Comparison of ENCODE assay signal across 8 cellular contexts in genomic region chr9:16869961-16870605, GRCh38. TPM values are rescaled to one million over a fixed set of nuclear protein-coding genes. Genes with fewer than 3 reads are reported as not detected.
DNase-seq lines count a peak whose midpoint lies in the region; ATAC-seq and TF ChIP-seq lines count a peak whose summit lies in the region.

No MANE protein-coding gene starts in this region.

- H3K27ac ChIP-seq in AG04450 (ENCODE audit: low read depth, low read length) (peak overlapping the region; percentile 69), KMS-11 (no peak overlapping the region)

- peaks cover 5% of the 10 kb centered on the region for H3K4me1 ChIP-seq in KMS-11 (ENCODE audit: low read depth, poor library complexity, severe bottlenecking)

- POLR2A ChIA-PET in AG04450 (lab: Yijun Ruan, JAX), result interaction anchor here (1.2 to 4.4 kb wide), 3 partner anchors 15 to 142 kb away, joined by 3 to 22 read pairs (median 4); no protein-coding TSS in a partner anchor

- peak overlapping the region; percentile 86 for H3K4me2 ChIP-seq in KMS-11

- no peak for DNase-seq in AG04450 (ENCODE audit: low read depth, low spot score)
- DNase-seq in myocyte (ENCODE audit: low read depth), result peak; percentile 41
- DNase-seq in stimulated activated CD4-positive, alpha-beta T cell treated with anti-CD3 and anti-CD28 coated beads, Interleukin-2, amount 100 ng/mL, for 24 hours, result no peak
- DNase-seq in stimulated activated CD4-positive, alpha-beta T cell treated with anti-CD3 and anti-CD28 coated beads, Interleukin-4, amount 100 ng/mL, for 1 hour, result no peak
- no peak for DNase-seq in SW480 (ENCODE audit: low spot score)

- H3K79me2 ChIP-seq in KMS-11 (ENCODE audit: insufficient read depth, low read depth), result no peaks in the 10 kb centered on the region

- H3K27me3 ChIP-seq in AG04450 (ENCODE audit: control insufficient read depth, insufficient read depth, low read length) (no peaks in the 10 kb centered on the region), KMS-11 (ENCODE audit: insufficient read depth, low read depth) (no peaks in the 10 kb centered on the region)

- CTCF ChIA-PET in AG04450 (lab: Charles Lee), result interaction anchor here (0.6 to 1.0 kb wide), 3 partner anchors 193 to 607 kb away, joined by 3 to 5 read pairs (median 4); no protein-coding TSS in a partner anchor

- H3K4me3 ChIP-seq in AG04450 (ENCODE audit: low read depth, low read length) (peak overlapping the region; percentile 80), KMS-11 (IDR thresholded peaks at IDR 0.05; ENCODE audit: insufficient read depth, low read depth, low read length) (no peak overlapping the region)

- H3K9ac ChIP-seq in KMS-11, result peak overlapping the region; percentile 66; the same call in 1 of the 2 replicates

- no peaks in the 10 kb centered on the region for H4K20me1 ChIP-seq in KMS-11 (ENCODE audit: insufficient read depth)

- H2AFZ ChIP-seq in KMS-11 (ENCODE audit: low read depth), result peak overlapping the region; percentile 97

- no peaks in the 10 kb centered on the region for H3K36me3 ChIP-seq in KMS-11 (ENCODE audit: insufficient read depth)

- TF ChIP-seq CTCF in AG04450 (IDR thresholded peaks at IDR 0.05; ENCODE audit: low read depth, low read length), result no peak
- TF ChIP-seq CTCF in KMS-11 (conservative IDR thresholded peaks at IDR 0.05; ENCODE audit: low read depth, low read length), result no peak

- peak; percentile 27 for ATAC-seq in esophagus mucosa
- no peak for ATAC-seq in GM19467 (IDR thresholded peaks at IDR 0.05; ENCODE audit: unreplicated experiment)

- H3K9me3 ChIP-seq in AG04450 (ENCODE audit: control insufficient read depth, insufficient read depth, low read length), result no peaks in the 10 kb centered on the region; the same call in 1 of the 2 replicates

RNA-seq across cellular contexts. Expression of gene BNC2, which starts 0.4 kb away (rescaled TPM):
- polyA plus RNA-seq in AG04450 (2011; rRNA removed), result 46.8 and 49.0 TPM in 2 replicates
- polyA minus RNA-seq in AG04450 (2011; rRNA and poly(A)+ RNA removed), result 186 and 195 TPM in 2 replicates
- total RNA-seq in esophagus mucosa (3.7 TPM), myocyte (31.8 and 32.4 TPM in 2 replicates)
- polyA plus RNA-seq in myocyte (2012), result 6.7 TPM
